ENCODE assay signal across 20 cellular contexts in genomic region chr16:2710711-2711231, GRCh38. TPM values are rescaled to one million over a fixed set of nuclear protein-coding genes. Genes with fewer than 3 reads are reported as not detected.
DNase-seq lines count a peak whose midpoint lies in the region; ATAC-seq, FAIRE-seq and TF ChIP-seq lines count a peak whose summit lies in the region.
"Had no signal": no experiment of that assay in that cellular context is flagged by ENCODE, and none has a peak within 500 bp of the region (broad histone marks: within the 10 kb centered on the region; RNA-seq: fewer than 3 reads in every experiment).

No MANE protein-coding gene starts in this region.

- TF ChIP-seq RAD21 in HCT116 (IDR thresholded peaks at IDR 0.05; ENCODE audit: low read depth) (no peak), HepG2 (CRISPR knock-in tag; IDR thresholded peaks at IDR 0.05) (no peak)

- no peak for TF ChIP-seq CTCF in HCT116 (IDR thresholded peaks at IDR 0.05 in 2 of 3, conservative IDR thresholded peaks at IDR 0.05 in 1 of 3; ENCODE audit: borderline replicate concordance in 1 of 3, insufficient read depth in 1 of 3, low read depth in 2 of 3, low read length in 2 of 3)
- TF ChIP-seq CTCF in HepG2 (CRISPR knock-in tag; IDR thresholded peaks at IDR 0.05): no peak
- no peak for TF ChIP-seq CTCF in OCI-LY7 (conservative IDR thresholded peaks at IDR 0.05; ENCODE audit: low read length)
- no peak for TF ChIP-seq CTCF in PC-9 (conservative IDR thresholded peaks at IDR 0.05)

- H3K79me2 ChIP-seq in HCT116 (ENCODE audit: insufficient read depth, low read length): no peaks in the 10 kb centered on the region
- H3K79me2 ChIP-seq in HepG2 (ENCODE audit: insufficient read depth, low read length): no peaks in the 10 kb centered on the region
- H3K79me2 ChIP-seq in OCI-LY7 (ENCODE audit: insufficient read depth, low read depth, low read length): no peaks in the 10 kb centered on the region
- H3K79me2 ChIP-seq in PC-9 (ENCODE audit: low read depth): no peaks in the 10 kb centered on the region

- H3F3A ChIP-seq in PC-9 (ENCODE audit: insufficient read depth, low read depth): no peaks in the 10 kb centered on the region; the same call in 1 of the 2 replicates

- H2AFZ ChIP-seq in HCT116 (ENCODE audit: low read depth, low read length, poor library complexity, severe bottlenecking) (no peak overlapping the region), HepG2 (ENCODE audit: low read length) (no peak overlapping the region), OCI-LY7 (ENCODE audit: low read length) (no peak overlapping the region), PC-9 (no peak overlapping the region)

- H3K9ac ChIP-seq in HCT116 (ENCODE audit: low read length) (no peak overlapping the region), HepG2 (ENCODE audit: insufficient read depth, low read depth, low read length) (no peak overlapping the region)

- in situ Hi-C loops in HepG2 (cut with HindIII; ENCODE audit: extremely low pct_ligation_motif_present, low pct_unique_long_range_greater_than_20kb): no loop called here

- 0 out of 4 replicates have a peak, but pooled peaks cover 3 to 4% of the 10 kb centered on the region in 2 experiments for H3K36me3 ChIP-seq in HCT116 (ENCODE audit: control insufficient read depth in 1 of 2, insufficient read depth in 2 of 2, low read length in 2 of 2)
- peaks cover 10 to 16% of the 10 kb centered on the region in 2 experiments; a peak in 3 of 5 replicates for H3K36me3 ChIP-seq in HepG2 (replicated peaks in 1 of 2; ENCODE audit: control insufficient read depth in 1 of 2, insufficient read depth in 2 of 2, low read length in 2 of 2)
- peaks cover 8% of the 10 kb centered on the region; the same call in 1 of the 2 replicates for H3K36me3 ChIP-seq in OCI-LY7 (ENCODE audit: insufficient read depth, low read length)
- no peaks in the 10 kb centered on the region for H3K36me3 ChIP-seq in PC-9 (ENCODE audit: low read depth)

- no peaks in the 10 kb centered on the region for H3K27me3 ChIP-seq in HCT116 (ENCODE audit: insufficient read depth, low read length)
- H3K27me3 ChIP-seq in HepG2 (ENCODE audit: control insufficient read depth in 1 of 2, insufficient read depth in 2 of 2, low read length in 2 of 2): peaks cover 5 to 28% of the 10 kb centered on the region in 2 experiments
- no peaks in the 10 kb centered on the region for H3K27me3 ChIP-seq in PC-9 (ENCODE audit: insufficient read depth, low read depth)

- H3K9me3 ChIP-seq in HCT116 (ENCODE audit: control insufficient read depth in 1 of 2, insufficient read depth in 1 of 2, low read depth in 1 of 2, low read length in 2 of 2) (no peaks in the 10 kb centered on the region), HepG2 (ENCODE audit: low read length) (no peaks in the 10 kb centered on the region), OCI-LY7 (ENCODE audit: low read length) (no peaks in the 10 kb centered on the region), PC-9 (ENCODE audit: insufficient read depth, low read depth) (no peaks in the 10 kb centered on the region)
- H3K9me3 ChIP-seq: colonic mucosa, neutrophil, tibial artery had no signal

- H3K27ac ChIP-seq in HCT116 (ENCODE audit: low read depth, low read length) (no peak overlapping the region), HepG2 (ENCODE audit: extremely low read length, insufficient read depth, low read length) (no peak overlapping the region), OCI-LY7 (ENCODE audit: low read depth, low read length, poor library complexity, severe bottlenecking) (no peak overlapping the region), PC-9 (no peak overlapping the region)
- H3K27ac ChIP-seq: colonic mucosa, neutrophil, tibial artery, VCaP had no signal

- H3K4me3 ChIP-seq in HCT116 (replicated peaks in 1 of 2; ENCODE audit: low read depth in 1 of 2, low read length in 2 of 2): no peak overlapping the region
- no peak overlapping the region for H3K4me3 ChIP-seq in HepG2 (replicated peaks in 1 of 3; ENCODE audit: insufficient read depth in 1 of 3, low read depth in 2 of 3, low read length in 3 of 3)
- no peak overlapping the region for H3K4me3 ChIP-seq in OCI-LY7 (ENCODE audit: low read depth, low read length, poor library complexity, severe bottlenecking)
- H3K4me3 ChIP-seq in PC-9: no peak overlapping the region
- H3K4me3 ChIP-seq: colonic mucosa, tibial artery had no signal

- CTCF ChIA-PET in HCT116 (lab: Charles Lee) (no interaction called here), HepG2 (lab: Yijun Ruan, JAX; ENCODE audit: low intra/inter-chr PET ratio, low total read pairs) (no interaction called here), OCI-LY7 (lab: Charles Lee; ENCODE audit: unreplicated experiment) (no interaction called here), PC-9 (lab: Charles Lee) (no interaction called here)

- BruUV-seq in HCT116 (replicated peaks; lab: Mats Ljungman, UMichigan) (no TSS peak), HepG2 (replicated peaks; lab: Mats Ljungman, UMichigan) (no TSS peak), OCI-LY7 (replicated peaks; lab: Mats Ljungman, UMichigan) (no TSS peak), PC-9 (replicated peaks; lab: Mats Ljungman, UMichigan) (no TSS peak)

- WGBS in HepG2 (ENCODE audit: low lambda C conversion rate): 76% methylated on average over 8 of the region's 11 CpGs

- DNase-seq in Ammon's horn (ENCODE audit: low spot score) (peak; percentile 71), HCT116 (ENCODE audit: low read depth, low spot score) (no peak), anterior cingulate cortex (lab: John Stamatoyannopoulos, UW) (peak in 45 of 58 donors; percentile 16 to 84 (median 53)), HepG2 (ENCODE audit: low spot score) (no peak), OCI-LY7 (ENCODE audit: low spot score) (no peak), PC-9 (no peak), NCI-H526 (lab: John Stamatoyannopoulos, UW) (no peak)
- DNase-seq: activated CD4-positive, alpha-beta memory T cell treated with anti-CD3 and anti-CD28 coated beads, Interleukin-2, amount 10 ng/mL, durations not matched to agents 7 days and 5 days; activated T-cell treated with anti-CD3 and anti-CD28 coated beads, Interleukin-2, amount 50 U/mL, for 24 hours; colonic mucosa; foreskin melanocyte; NCI-H187; retina; SHP77 treated with DMSO at 0.1 percent for 48 hours had no signal

- FAIRE-seq in HepG2 (lab: Jason Lieb, UNC): no peak
- FAIRE-seq: A204.1 had no signal

- H3K9me2 ChIP-seq in HCT116 (ENCODE audit: insufficient read depth) (no peaks in the 10 kb centered on the region), OCI-LY7 (ENCODE audit: insufficient read depth, low read length) (no peaks in the 10 kb centered on the region), PC-9 (ENCODE audit: insufficient read depth) (no peaks in the 10 kb centered on the region)

- RAD21 ChIA-PET in HCT116 (lab: Charles Lee; ENCODE audit: low non-redundant PET in 1 of 2, low total read pairs in 2 of 2, uncharacterized antibody in 2 of 2, unreplicated experiment in 2 of 2): no interaction called here

- no peak overlapping the region for H3K4me2 ChIP-seq in HCT116 (ENCODE audit: low read length)
- H3K4me2 ChIP-seq in HepG2 (ENCODE audit: low read depth, low read length): no peak overlapping the region
- no peak overlapping the region for H3K4me2 ChIP-seq in OCI-LY7 (ENCODE audit: low read length)
- H3K4me2 ChIP-seq in PC-9: no peak overlapping the region

- ATAC-seq in HCT116: peak; percentile 24
- no peak for ATAC-seq in HepG2
- ATAC-seq in GM19452 (IDR thresholded peaks at IDR 0.05; ENCODE audit: unreplicated experiment): no peak
- ATAC-seq: left lobe of liver had no signal

- POLR2A ChIA-PET in HCT116 (lab: Charles Lee): no interaction called here
- POLR2A ChIA-PET in HepG2 (lab: Yijun Ruan, JAX): interaction anchor here (1.1 kb wide), 1 partner anchor 28 kb away, joined by 4 read pairs; the partner anchor contains the start of gene KCTD5
- POLR2A ChIA-PET in OCI-LY7 (lab: Charles Lee): no interaction called here
- POLR2A ChIA-PET in PC-9 (lab: Charles Lee; ENCODE audit: unreplicated experiment): no interaction called here

- TF ChIP-seq EP300 in HepG2 (IDR thresholded peaks at IDR 0.05; ENCODE audit: low read depth in 2 of 2, low read length in 2 of 2) (no peak), HepG2 (CRISPR knock-in tag; IDR thresholded peaks at IDR 0.05; ENCODE audit: borderline replicate concordance) (no peak)

- no peaks in the 10 kb centered on the region for H3K4me1 ChIP-seq in HCT116 (ENCODE audit: control insufficient read depth in 1 of 2, insufficient read depth in 2 of 2, low read length in 2 of 2)
- no peaks in the 10 kb centered on the region for H3K4me1 ChIP-seq in HepG2 (ENCODE audit: insufficient read depth, low read length)
- H3K4me1 ChIP-seq in OCI-LY7 (ENCODE audit: insufficient read depth, low read length, poor library complexity, severe bottlenecking): no peaks in the 10 kb centered on the region
- no peaks in the 10 kb centered on the region for H3K4me1 ChIP-seq in PC-9 (replicated peaks; ENCODE audit: insufficient read depth)
- H3K4me1 ChIP-seq: colonic mucosa had no signal

- H4K20me1 ChIP-seq in HCT116 (ENCODE audit: insufficient read depth) (no peaks in the 10 kb centered on the region), HepG2 (ENCODE audit: insufficient read depth, low read length) (no peaks in the 10 kb centered on the region), OCI-LY7 (ENCODE audit: insufficient read depth, low read length) (no peaks in the 10 kb centered on the region), PC-9 (ENCODE audit: insufficient read depth) (no peaks in the 10 kb centered on the region)

- intact Hi-C loops in HCT116 (cut with micrococcal nuclease): no loop called here
- intact Hi-C loops in HepG2 (cut with micrococcal nuclease; ENCODE audit: unreplicated experiment): no loop called here
- intact Hi-C loops in OCI-LY7 (cut with micrococcal nuclease; ENCODE audit: unreplicated experiment): no loop called here
- intact Hi-C loops in PC-9 (cut with micrococcal nuclease; ENCODE audit: unreplicated experiment): no loop called here

- TF ChIP-seq POLR2A in HCT116 (IDR thresholded peaks at IDR 0.05; ENCODE audit: borderline replicate concordance, extremely low read depth, insufficient read depth, insufficient read length): no peak
- TF ChIP-seq POLR2A in HepG2 (IDR thresholded peaks at IDR 0.05; ENCODE audit: insufficient read depth in 1 of 2, low read depth in 2 of 2, low read length in 2 of 2): 0 out of 4 replicates have a peak, but pooled peaks of 1 of the 2 experiments have one; percentile 33

RNA-seq across cellular contexts. Expression of gene PRSS27, which starts 9.3 kb away (rescaled TPM):
- total RNA-seq in HCT116 (2021; ENCODE audit: unreplicated experiment) (3.3 TPM), HepG2 (2016; rRNA removed; fragmentation: Illumina TruSeq; extraction: Trizol) (0.20 TPM in 1 of 2 replicates, not detected in the other), OCI-LY7 (2022) (5.7 and 7.7 TPM in 2 replicates), PC-9 (2021) (14.8 and 21.2 TPM in 2 replicates)
- 2.7 and 3.2 TPM in 2 replicates for polyA plus RNA-seq in HCT116 (2012)
- total RNA-seq in HepG2 (2016; cell fraction: cytosol; rRNA removed; fragmentation: Illumina TruSeq; extraction: Trizol; ENCODE audit: low read depth): 0.30 TPM in 1 of 2 replicates, not detected in the other
- 0.35 TPM in 1 of 2 replicates, not detected in the other for total RNA-seq in HepG2 (2016; cell fraction: insoluble cytoplasmic fraction; rRNA removed; fragmentation: Illumina TruSeq; extraction: Trizol)
- total RNA-seq in HepG2 (2016; cell fraction: membrane; rRNA removed; fragmentation: Illumina TruSeq; extraction: Trizol): 0.12 and 0.41 TPM in 2 replicates
- total RNA-seq in HepG2 (2016; cell fraction: nucleus; rRNA removed; fragmentation: Illumina TruSeq; extraction: Trizol): 0.19 and 0.34 TPM in 2 replicates
- 0.73 and 1.2 TPM in 2 replicates for polyA plus RNA-seq in HepG2 (2011; rRNA removed)
- 0.59 and 1.3 TPM in 2 replicates for polyA plus RNA-seq in HepG2 (2011; cell fraction: cytosol; rRNA removed)
- polyA plus RNA-seq in HepG2 (2011; cell fraction: nucleus; rRNA removed): 2.0 and 2.8 TPM in 2 replicates
- 0.43 and 1.1 TPM in 2 replicates for polyA plus RNA-seq in HepG2 (2012)
- 0.08 and 0.16 TPM in 2 replicates for polyA plus RNA-seq in HepG2 (2016; cell fraction: cytosol; fragmentation: Illumina TruSeq; extraction: Trizol; ENCODE audit: low read depth)
- not detected in 2 replicates for polyA plus RNA-seq in HepG2 (2016; cell fraction: insoluble cytoplasmic fraction; fragmentation: Illumina TruSeq; extraction: Trizol; ENCODE audit: low read depth)
- 0.21 TPM in 1 of 2 replicates, not detected in the other for polyA plus RNA-seq in HepG2 (2016; cell fraction: membrane; fragmentation: Illumina TruSeq; extraction: Trizol; ENCODE audit: low read depth)
- 0.53 TPM in 1 of 2 replicates, not detected in the other for polyA plus RNA-seq in HepG2 (2016; cell fraction: nucleus; fragmentation: Illumina TruSeq; extraction: Trizol; ENCODE audit: insufficient read depth, low read depth)
- polyA minus RNA-seq in HepG2 (2011; rRNA and poly(A)+ RNA removed; ENCODE audit: low replicate concordance): 1.0 and 1.7 TPM in 2 replicates
- polyA minus RNA-seq in HepG2 (2011; cell fraction: cytosol; rRNA and poly(A)+ RNA removed): not detected in 2 replicates
- polyA minus RNA-seq in HepG2 (2011; cell fraction: nucleus; rRNA and poly(A)+ RNA removed): 1.3 and 1.6 TPM in 2 replicates
- total RNA-seq in OCI-LY7 (2014; rRNA removed; shearing (Covaris generic)): 1.3 and 2.7 TPM in 2 replicates

RNA-seq across cellular contexts. Expression of gene KCTD5, which starts 28.4 kb away (rescaled TPM):
- total RNA-seq in HCT116 (2021; ENCODE audit: unreplicated experiment): 42.1 TPM
- 35.3 and 35.8 TPM in 2 replicates for polyA plus RNA-seq in HCT116 (2012)
- 29.8 and 31.0 TPM in 2 replicates for total RNA-seq in HepG2 (2016; rRNA removed; fragmentation: Illumina TruSeq; extraction: Trizol)
- 5.0 and 5.1 TPM in 2 replicates for total RNA-seq in HepG2 (2016; cell fraction: cytosol; rRNA removed; fragmentation: Illumina TruSeq; extraction: Trizol; ENCODE audit: low read depth)
- total RNA-seq in HepG2 (2016; cell fraction: insoluble cytoplasmic fraction; rRNA removed; fragmentation: Illumina TruSeq; extraction: Trizol): 27.9 and 29.1 TPM in 2 replicates
- total RNA-seq in HepG2 (2016; cell fraction: membrane; rRNA removed; fragmentation: Illumina TruSeq; extraction: Trizol): 14.7 and 15.1 TPM in 2 replicates
- 13.3 and 14.3 TPM in 2 replicates for total RNA-seq in HepG2 (2016; cell fraction: nucleus; rRNA removed; fragmentation: Illumina TruSeq; extraction: Trizol)
- polyA plus RNA-seq in HepG2 (2011; rRNA removed): 25.4 and 30.1 TPM in 2 replicates
- 33.9 and 64.2 TPM in 2 replicates for polyA plus RNA-seq in HepG2 (2011; cell fraction: cytosol; rRNA removed)
- polyA plus RNA-seq in HepG2 (2011; cell fraction: nucleus; rRNA removed): 25.5 and 25.6 TPM in 2 replicates
- polyA plus RNA-seq in HepG2 (2012): 16.3 and 19.0 TPM in 2 replicates
- 3.8 and 4.0 TPM in 2 replicates for polyA plus RNA-seq in HepG2 (2016; cell fraction: cytosol; fragmentation: Illumina TruSeq; extraction: Trizol; ENCODE audit: low read depth)
- polyA plus RNA-seq in HepG2 (2016; cell fraction: insoluble cytoplasmic fraction; fragmentation: Illumina TruSeq; extraction: Trizol; ENCODE audit: low read depth): 32.7 and 37.0 TPM in 2 replicates
- 9.8 and 10.5 TPM in 2 replicates for polyA plus RNA-seq in HepG2 (2016; cell fraction: membrane; fragmentation: Illumina TruSeq; extraction: Trizol; ENCODE audit: low read depth)
- polyA plus RNA-seq in HepG2 (2016; cell fraction: nucleus; fragmentation: Illumina TruSeq; extraction: Trizol; ENCODE audit: insufficient read depth, low read depth): 21.4 and 22.6 TPM in 2 replicates
- polyA minus RNA-seq in HepG2 (2011; rRNA and poly(A)+ RNA removed; ENCODE audit: low replicate concordance): 23.0 and 26.3 TPM in 2 replicates
- 12.8 and 16.6 TPM in 2 replicates for polyA minus RNA-seq in HepG2 (2011; cell fraction: cytosol; rRNA and poly(A)+ RNA removed)
- 11.3 and 13.7 TPM in 2 replicates for polyA minus RNA-seq in HepG2 (2011; cell fraction: nucleus; rRNA and poly(A)+ RNA removed)
- 18.9 and 34.6 TPM in 2 replicates for total RNA-seq in OCI-LY7 (2014; rRNA removed; shearing (Covaris generic))
- 25.2 and 25.8 TPM in 2 replicates for total RNA-seq in OCI-LY7 (2022)
- total RNA-seq in PC-9 (2021): 60.4 and 66.5 TPM in 2 replicates

RNA-seq across cellular contexts. Expression of gene SRRM2, which starts 41.7 kb away (rescaled TPM):
- total RNA-seq in HCT116 (2021; ENCODE audit: unreplicated experiment): 541 TPM
- polyA plus RNA-seq in HCT116 (2012): 558 and 559 TPM in 2 replicates
- 50.4 and 80.6 TPM in 2 replicates for total RNA-seq in HepG2 (2016; rRNA removed; fragmentation: Illumina TruSeq; extraction: Trizol)
- total RNA-seq in HepG2 (2016; cell fraction: cytosol; rRNA removed; fragmentation: Illumina TruSeq; extraction: Trizol; ENCODE audit: low read depth): 41.5 and 43.0 TPM in 2 replicates
- 44.1 and 73.0 TPM in 2 replicates for total RNA-seq in HepG2 (2016; cell fraction: insoluble cytoplasmic fraction; rRNA removed; fragmentation: Illumina TruSeq; extraction: Trizol)
- 48.8 and 52.0 TPM in 2 replicates for total RNA-seq in HepG2 (2016; cell fraction: membrane; rRNA removed; fragmentation: Illumina TruSeq; extraction: Trizol)
- total RNA-seq in HepG2 (2016; cell fraction: nucleus; rRNA removed; fragmentation: Illumina TruSeq; extraction: Trizol): 159 and 170 TPM in 2 replicates
- 112 and 125 TPM in 2 replicates for polyA plus RNA-seq in HepG2 (2011; rRNA removed)
- 40.5 and 54.4 TPM in 2 replicates for polyA plus RNA-seq in HepG2 (2011; cell fraction: cytosol; rRNA removed)
- polyA plus RNA-seq in HepG2 (2011; cell fraction: nucleus; rRNA removed): 1,408 and 1,626 TPM in 2 replicates
- polyA plus RNA-seq in HepG2 (2012): 364 and 397 TPM in 2 replicates
- polyA plus RNA-seq in HepG2 (2016; cell fraction: cytosol; fragmentation: Illumina TruSeq; extraction: Trizol; ENCODE audit: low read depth): 15.2 and 19.4 TPM in 2 replicates
- 169 and 221 TPM in 2 replicates for polyA plus RNA-seq in HepG2 (2016; cell fraction: insoluble cytoplasmic fraction; fragmentation: Illumina TruSeq; extraction: Trizol; ENCODE audit: low read depth)
- polyA plus RNA-seq in HepG2 (2016; cell fraction: membrane; fragmentation: Illumina TruSeq; extraction: Trizol; ENCODE audit: low read depth): 38.4 and 49.5 TPM in 2 replicates
- 998 and 1,215 TPM in 2 replicates for polyA plus RNA-seq in HepG2 (2016; cell fraction: nucleus; fragmentation: Illumina TruSeq; extraction: Trizol; ENCODE audit: insufficient read depth, low read depth)
- polyA minus RNA-seq in HepG2 (2011; rRNA and poly(A)+ RNA removed; ENCODE audit: low replicate concordance): 125 and 143 TPM in 2 replicates
- polyA minus RNA-seq in HepG2 (2011; cell fraction: cytosol; rRNA and poly(A)+ RNA removed): 88.7 and 111 TPM in 2 replicates
- polyA minus RNA-seq in HepG2 (2011; cell fraction: nucleus; rRNA and poly(A)+ RNA removed): 176 and 198 TPM in 2 replicates
- 206 and 208 TPM in 2 replicates for total RNA-seq in OCI-LY7 (2014; rRNA removed; shearing (Covaris generic))
- 819 and 825 TPM in 2 replicates for total RNA-seq in OCI-LY7 (2022)
- total RNA-seq in PC-9 (2021): 679 and 746 TPM in 2 replicates

Comparison
In these comparisons a context has a peak if more than half of its experiments do, and no peak if none do; other contexts are left out.
1. DNase-seq: peak in Ammon's horn (single experiment) and anterior cingulate cortex (45 of 58); none in HCT116 (single experiment), HepG2 (single experiment), OCI-LY7 (single experiment), PC-9 (0 of 2) and NCI-H526 (0 of 2).